In genomic region chrX:136063340-136064079, GRCh38 we compare ENCODE assay signal across 13 cellular contexts.
DNase-seq lines count a peak whose midpoint lies in the region; ATAC-seq and TF ChIP-seq lines count a peak whose summit lies in the region.
"Had no signal": no experiment of that assay in that cellular context is flagged by ENCODE, and none has a peak within 500 bp of the region (broad histone marks: within the 10 kb centered on the region; RNA-seq: fewer than 3 reads in every experiment).

No MANE protein-coding gene starts in this region.

- peak; percentile 54 for ATAC-seq in sciatic nerve
- ATAC-seq: activated T-cell treated with anti-CD3 and anti-CD28 coated beads, Interleukin-2, amount 50 U/mL, for 72 hours had no signal

- H3K4me1 Mint-ChIP-seq in endodermal cell: no peaks in the 10 kb centered on the region

- no peak overlapping the region for H3K4me3 ChIP-seq in fibroblast of villous mesenchyme (ENCODE audit: low read depth, low read length)
- no peak overlapping the region for H3K4me3 ChIP-seq in endodermal cell (ENCODE audit: low read length)
- H3K4me3 ChIP-seq: neural progenitor cell, testis had no signal

- peaks cover 63% of the 10 kb centered on the region for H3K9me3 Mint-ChIP-seq in endodermal cell
- H3K9me3 Mint-ChIP-seq: activated T-cell treated with anti-CD3 and anti-CD28 coated beads, Interleukin-2, amount 50 U/mL, for 72 hours; dendritic cell treated with granulocyte-macrophage colony-stimulating factor and Interleukin-4, amounts not matched to agents 40 ng/mL and 50 ng/mL, for 4 days; neural progenitor cell had no signal

- no peak overlapping the region for H3K27ac Mint-ChIP-seq in endodermal cell
- H3K27ac Mint-ChIP-seq: activated T-cell treated with anti-CD3 and anti-CD28 coated beads, Interleukin-2, amount 50 U/mL, for 72 hours; dendritic cell treated with granulocyte-macrophage colony-stimulating factor and Interleukin-4, amounts not matched to agents 40 ng/mL and 50 ng/mL, for 4 days; neural progenitor cell had no signal

- no peak overlapping the region for H3K4me3 Mint-ChIP-seq in endodermal cell
- H3K4me3 Mint-ChIP-seq: activated T-cell treated with anti-CD3 and anti-CD28 coated beads, Interleukin-2, amount 50 U/mL, for 72 hours; dendritic cell treated with granulocyte-macrophage colony-stimulating factor and Interleukin-4, amounts not matched to agents 40 ng/mL and 50 ng/mL, for 4 days; neural progenitor cell had no signal

- H3K9ac ChIP-seq in endodermal cell (ENCODE audit: extremely low read depth, low read length, poor library complexity, severe bottlenecking): no peak overlapping the region
- H3K9ac ChIP-seq: neural progenitor cell had no signal

- H3K36me3 ChIP-seq in endodermal cell (ENCODE audit: control insufficient read depth, insufficient read depth, low read length): no peaks in the 10 kb centered on the region
- H3K36me3 ChIP-seq: neural progenitor cell had no signal

- no peaks in the 10 kb centered on the region for H3K4me1 ChIP-seq in endodermal cell (ENCODE audit: control insufficient read depth, insufficient read depth, low read length)
- H3K4me1 ChIP-seq: neural progenitor cell, testis had no signal

- intact Hi-C loops in sciatic nerve (cut with DNase I) (no loop called here), head of caudate nucleus (cut with DNase I) (no loop called here)

- peak; percentile 39 for DNase-seq in H4 (ENCODE audit: low spot score)
- DNase-seq in RPMI7951 (ENCODE audit: low read depth): peak; percentile 52
- DNase-seq in fibroblast of villous mesenchyme (ENCODE audit: low read depth): peak; percentile 76
- no peak for DNase-seq in sciatic nerve (ENCODE audit: low spot score)
- DNase-seq in endodermal cell: no peak
- DNase-seq in foreskin melanocyte: no peak
- DNase-seq in pons (ENCODE audit: low spot score): no peak
- DNase-seq in head of caudate nucleus: no peak
- DNase-seq: activated T-cell treated with anti-CD3 and anti-CD28 coated beads, Interleukin-2, amount 50 U/mL, for 72 hours; NCI-H774; testis had no signal

- no peaks in the 10 kb centered on the region for H3K27me3 ChIP-seq in endodermal cell (ENCODE audit: control insufficient read depth, insufficient read depth, low read length, poor library complexity, severe bottlenecking)
- H3K27me3 ChIP-seq: neural progenitor cell, testis had no signal

- WGBS in endodermal cell (ENCODE audit: insufficient coverage in 1 of 2, insufficient read length in 1 of 2), 2 experiments: 87% methylated on average over 7 of the region's 7 CpGs; no CpG with 5 or more reads in 1 of the 2 experiments

- no peaks in the 10 kb centered on the region for H3K9me3 ChIP-seq in endodermal cell (ENCODE audit: control insufficient read depth, low read length)
- H3K9me3 ChIP-seq: testis had no signal

- no peaks in the 10 kb centered on the region for H3K36me3 Mint-ChIP-seq in endodermal cell (ENCODE audit: low read depth)
- H3K36me3 Mint-ChIP-seq: neural progenitor cell had no signal

- TF ChIP-seq CTCF in fibroblast of villous mesenchyme (IDR thresholded peaks at IDR 0.05; ENCODE audit: insufficient read depth, low read depth, low read length) (no peak), endodermal cell (conservative IDR thresholded peaks at IDR 0.05) (no peak)

- no peak overlapping the region for H3K27ac ChIP-seq in endodermal cell (ENCODE audit: low read depth, low read length)
- H3K27ac ChIP-seq: neural progenitor cell, testis had no signal

- H3K27me3 Mint-ChIP-seq in endodermal cell (ENCODE audit: insufficient read depth): no peaks in the 10 kb centered on the region
- H3K27me3 Mint-ChIP-seq: dendritic cell treated with granulocyte-macrophage colony-stimulating factor and Interleukin-4, amounts not matched to agents 40 ng/mL and 50 ng/mL, for 4 days had no signal

Comparison
In these comparisons a context has a peak if more than half of its experiments do, and no peak if none do; other contexts are left out.
1. DNase-seq: peak in H4 (single experiment), RPMI7951 (single experiment) and fibroblast of villous mesenchyme (single experiment); none in sciatic nerve (single experiment), endodermal cell (single experiment), foreskin melanocyte (single experiment), pons (single experiment) and head of caudate nucleus (0 of 42).